In genomic region chr20:51966296-51966971, GRCh38 we compare ENCODE assay signal across 8 cellular contexts.
DNase-seq lines count a peak whose midpoint lies in the region; ATAC-seq, FAIRE-seq and TF ChIP-seq lines count a peak whose summit lies in the region.

No MANE protein-coding gene starts in this region.

- no peaks in the 10 kb centered on the region for H3K36me3 ChIP-seq in bronchial epithelial cell (ENCODE audit: control insufficient read depth, insufficient read depth, low read length)
- H3K36me3 ChIP-seq in thyroid gland = no peaks in the 10 kb centered on the region

- TF ChIP-seq CTCF in GM12872 (IDR thresholded peaks at IDR 0.05; ENCODE audit: insufficient read depth, low read depth, low read length) = peak; percentile 58
- peak; percentile 77 for TF ChIP-seq CTCF in bronchial epithelial cell (IDR thresholded peaks at IDR 0.05; ENCODE audit: insufficient read depth, low read length, severe bottlenecking)
- peak in 5 of 6 experiments; percentile 35 to 59 (median 49) for TF ChIP-seq CTCF in thyroid gland (IDR thresholded peaks at IDR 0.05)

- ATAC-seq in GM21619 (IDR thresholded peaks at IDR 0.05; ENCODE audit: unreplicated experiment) = no peak
- ATAC-seq in GM18909 (IDR thresholded peaks at IDR 0.05; ENCODE audit: poor library complexity, unreplicated experiment) = no peak

- no peaks in the 10 kb centered on the region for H3K4me1 ChIP-seq in thyroid gland

- no peak overlapping the region for H3K27ac ChIP-seq in thyroid gland

- FAIRE-seq in bronchial epithelial cell (lab: Jason Lieb, UNC) = no peak

- H3K27me3 ChIP-seq in bronchial epithelial cell (ENCODE audit: control insufficient read depth, insufficient read depth, low read length) (no peaks in the 10 kb centered on the region), thyroid gland (no peaks in the 10 kb centered on the region)

- intact Hi-C loops in thyroid gland (cut with DNase I) = no loop called here

- WGBS in thyroid gland, 2 donors = 50 to 54% methylated on average over 8 of the region's 8 CpGs

- DNase-seq in AG08395 (ENCODE audit: low spot score) = peak; percentile 72
- peak; percentile 55 for DNase-seq in NCI-H82 treated with DMSO at 0.1 percent for 48 hours (lab: John Stamatoyannopoulos, UW; ENCODE audit: unreplicated experiment)
- peak; percentile 70 for DNase-seq in bronchial epithelial cell (ENCODE audit: low read depth)
- peak; percentile 47 for DNase-seq in kidney glomerular epithelial cell (lab: John Stamatoyannopoulos, UW)
- DNase-seq in thyroid gland = peak; percentile 56

- no peak overlapping the region for H3K4me3 ChIP-seq in bronchial epithelial cell (ENCODE audit: low read depth, low read length)
- no peak overlapping the region for H3K4me3 ChIP-seq in thyroid gland (replicated peaks in 1 of 3)

- no peak for TF ChIP-seq POLR2A in thyroid gland (IDR thresholded peaks at IDR 0.05)

- H3K9me3 ChIP-seq in thyroid gland = no peaks in the 10 kb centered on the region
